Comparison of ENCODE assay signal across 8 cellular contexts in the genomic region with DNA sequence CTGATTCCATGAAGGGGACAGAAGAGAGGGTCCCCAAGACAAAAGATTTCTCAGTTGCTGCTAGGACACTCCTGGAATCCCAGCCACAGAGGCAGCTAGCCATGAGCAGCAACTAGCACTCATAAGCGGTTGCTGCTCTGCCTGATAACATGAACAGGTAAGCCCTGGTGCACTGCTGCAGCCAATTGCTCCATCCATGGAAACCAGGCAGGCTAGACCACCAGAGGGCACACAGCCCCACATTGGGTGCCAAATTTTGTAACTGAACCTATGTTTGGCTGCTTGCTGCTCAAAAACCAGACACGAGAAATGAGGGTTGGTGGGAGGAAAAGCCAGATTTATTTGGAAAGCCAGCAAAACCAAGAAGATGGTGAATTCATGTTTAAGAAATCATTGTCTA. TPM values are rescaled to one million over a fixed set of nuclear protein-coding genes. Genes with fewer than 3 reads are reported as not detected.
DNase-seq lines count a peak whose midpoint lies in the region; ATAC-seq and TF ChIP-seq lines count a peak whose summit lies in the region.

No MANE protein-coding gene starts in this region.

- no peak overlapping the region for H3K27ac Mint-ChIP-seq in CD8-positive, alpha-beta T cell
- no peak overlapping the region for H3K27ac Mint-ChIP-seq in HFFc6

- DNase-seq in CD8-positive, alpha-beta T cell = peak in 5 of 7 experiments; percentile 6 to 52 (median 38)
- DNase-seq in HFFc6 (no peak), iPS-NIHi7 (ENCODE audit: extremely low spot score) (peak; percentile 71), dedifferentiated amniotic fluid mesenchymal stem cell (ENCODE audit: extremely low spot score) (no peak), left colon (no peak)
- peak; percentile 13 to 37 for DNase-seq in activated CD4-positive, alpha-beta T cell treated with anti-CD3 and anti-CD28 coated beads for 4 hours

- no peak overlapping the region for H3K4me3 Mint-ChIP-seq in CD8-positive, alpha-beta T cell
- no peak overlapping the region for H3K4me3 Mint-ChIP-seq in HFFc6

- H3K9me3 ChIP-seq in CD8-positive, alpha-beta T cell (ENCODE audit: low read length) = no peaks in the 10 kb centered on the region

- H3K36me3 Mint-ChIP-seq in CD8-positive, alpha-beta T cell = no peaks in the 10 kb centered on the region
- H3K36me3 Mint-ChIP-seq in HFFc6 (ENCODE audit: low read depth) = no peaks in the 10 kb centered on the region

- no peaks in the 10 kb centered on the region for H3K4me1 ChIP-seq in CD8-positive, alpha-beta T cell (ENCODE audit: insufficient read depth, low read length)

- peaks cover 10% of the 10 kb centered on the region for H3K27me3 Mint-ChIP-seq in CD8-positive, alpha-beta T cell (ENCODE audit: low read depth)
- peaks cover 10% of the 10 kb centered on the region for H3K27me3 Mint-ChIP-seq in HFFc6 (ENCODE audit: insufficient read depth)

- no peaks in the 10 kb centered on the region for H3K27me3 ChIP-seq in CD8-positive, alpha-beta T cell (ENCODE audit: insufficient read depth, low read length)

- POLR2A ChIA-PET in CD8-positive, alpha-beta T cell (lab: Charles Lee) = no interaction called here

- intact Hi-C loops in CD8-positive, alpha-beta T cell (cut with DNase I, micrococcal nuclease) = loop anchor here (2.0 to 5.0 kb wide), 2 partner anchors 192 to 194 kb away; no protein-coding TSS in a partner anchor
- intact Hi-C loops in left colon (cut with DNase I, micrococcal nuclease) = no loop called here

- ATAC-seq in CD8-positive, alpha-beta T cell = no peak
- ATAC-seq in esophagus mucosa (no peak), HG02840 (IDR thresholded peaks at IDR 0.05; ENCODE audit: low FRiP score, unreplicated experiment) (no peak), left colon (no peak)

- H3K4me1 Mint-ChIP-seq in CD8-positive, alpha-beta T cell (ENCODE audit: low read depth) = no peaks in the 10 kb centered on the region
- no peaks in the 10 kb centered on the region for H3K4me1 Mint-ChIP-seq in HFFc6 (ENCODE audit: low read depth)

- CTCF ChIA-PET in CD8-positive, alpha-beta T cell (lab: Charles Lee) = interaction anchor here (1.0 to 1.2 kb wide), 2 partner anchors 16 to 159 kb away, joined by 3 read pairs; no protein-coding TSS in a partner anchor

- H3K9me3 Mint-ChIP-seq in CD8-positive, alpha-beta T cell = peaks cover 10% of the 10 kb centered on the region
- peaks cover 6% of the 10 kb centered on the region; the same call in 1 of the 2 replicates for H3K9me3 Mint-ChIP-seq in HFFc6

- H3K4me3 ChIP-seq in CD8-positive, alpha-beta T cell (ENCODE audit: low read depth, low read length) = no peak overlapping the region

- H3K27ac ChIP-seq in CD8-positive, alpha-beta T cell (ENCODE audit: low read depth, low read length) = no peak overlapping the region

- no peaks in the 10 kb centered on the region for H3K36me3 ChIP-seq in CD8-positive, alpha-beta T cell (ENCODE audit: insufficient read depth, low read length)

- peak; percentile 23 for TF ChIP-seq CTCF in CD8-positive, alpha-beta T cell (IDR thresholded peaks at IDR 0.05)
- peak; percentile 49; the same call in 1 of the 2 replicates for TF ChIP-seq CTCF in HFFc6 (IDR thresholded peaks at IDR 0.05)

RNA-seq across cellular contexts. Expression of gene QSER1, which starts 21.9 kb away (rescaled TPM):
- total RNA-seq in CD8-positive, alpha-beta T cell = 1 to 10 TPM; 7.4 to 7.5 TPM
- total RNA-seq in HFFc6 (2021; fragmentation: NEBNext Ultra II Directional; extraction: Animal tissue kit (Norgen Biotek cat#: 25700)) = 10 to 100 TPM; 20.2 to 26.4 (median 24.0) TPM
- total RNA-seq in esophagus mucosa (28.3 TPM), left colon (10 to 100 TPM; 18.6 to 22.8 TPM)

RNA-seq across cellular contexts. Expression of gene PRRG4, which starts 40.9 kb away (rescaled TPM):
- total RNA-seq in CD8-positive, alpha-beta T cell = under 1 TPM in 1 of 2 experiments, not detected in 1; 0.05 TPM
- not detected for total RNA-seq in HFFc6 (2021; fragmentation: NEBNext Ultra II Directional; extraction: Animal tissue kit (Norgen Biotek cat#: 25700))
- total RNA-seq in esophagus mucosa (36.9 TPM), left colon (10 to 100 TPM; 15.8 to 19.0 TPM)

Comparison
In these comparisons a context has a peak if more than half of its experiments do, and no peak if none do; other contexts are left out.
1. DNase-seq: peak in CD8-positive, alpha-beta T cell (5 of 7), activated CD4-positive, alpha-beta T cell treated with anti-CD3 and anti-CD28 coated beads for 4 hours (2 of 2) and iPS-NIHi7 (single experiment); none in HFFc6 (single experiment), dedifferentiated amniotic fluid mesenchymal stem cell (single experiment) and left colon (0 of 2).
2. RNA of gene PRRG4, which starts 40.9 kb away (total RNA-seq): 36.9 TPM in esophagus mucosa (single experiment) and 15.8 to 19.0 TPM in left colon; 0.05 TPM in CD8-positive, alpha-beta T cell and not detected in HFFc6; every median in the first group is over 10 times any median in the second.
3. intact Hi-C loops: an anchor here in CD8-positive, alpha-beta T cell (2.0 to 5.0 kb wide); none called in left colon.